Comparison of ENCODE assay signal across 9 cellular contexts in genomic region chr14:92880851-92881250, GRCh38. TPM values are rescaled to one million over a fixed set of nuclear protein-coding genes. Genes with fewer than 3 reads are reported as not detected.
DNase-seq lines count a peak whose midpoint lies in the region; ATAC-seq and TF ChIP-seq lines count a peak whose summit lies in the region.
"Had no signal": no experiment of that assay in that cellular context is flagged by ENCODE, and none has a peak within 500 bp of the region (broad histone marks: within the 10 kb centered on the region; RNA-seq: fewer than 3 reads in every experiment).

No MANE protein-coding gene starts in this region.

- no peak overlapping the region for H3K27ac Mint-ChIP-seq in Calu3 (ENCODE audit: unreplicated experiment)
- no peak overlapping the region for H3K27ac Mint-ChIP-seq in activated naive CD4-positive, alpha-beta T cell treated with anti-CD3 and anti-CD28 coated beads, Interleukin-2, amount 50 U/mL, for 72 hours

- ATAC-seq in activated naive CD4-positive, alpha-beta T cell treated with anti-CD3 and anti-CD28 coated beads, Interleukin-2, amount 50 U/mL, for 72 hours, result no peak

- H3K4me3 ChIP-seq in astrocyte of the spinal cord (ENCODE audit: low read depth, low read length), result no peak overlapping the region
- H3K4me3 ChIP-seq in uterus, result no peak overlapping the region

- TF ChIP-seq POLR2A in uterus (IDR thresholded peaks at IDR 0.05), result no peak

- H3K9me3 ChIP-seq in uterus, result no peaks in the 10 kb centered on the region

- in situ Hi-C loops in astrocyte of the spinal cord (cut with HindIII; ENCODE audit: low sequenced_read_pairs), result no loop called here

- BruUV-seq in Calu3 (replicated peaks; lab: Mats Ljungman, UMichigan), result no TSS peak

- CTCF ChIA-PET in Calu3 (lab: Charles Lee), result interaction anchor here (0.7 to 1.5 kb wide), 9 partner anchors 65 to 338 kb away, joined by 3 to 11 read pairs (median 5); partner anchors contain the start of genes GON7 and UBR7

- peaks cover 66% of the 10 kb centered on the region for H3K27me3 Mint-ChIP-seq in Calu3 (ENCODE audit: unreplicated experiment)

- no peak overlapping the region for H3K4me3 Mint-ChIP-seq in Calu3 (ENCODE audit: low read depth, unreplicated experiment)

- no peaks in the 10 kb centered on the region for H3K9me3 Mint-ChIP-seq in Calu3 (ENCODE audit: low read depth, unreplicated experiment)
- H3K9me3 Mint-ChIP-seq in activated naive CD4-positive, alpha-beta T cell treated with anti-CD3 and anti-CD28 coated beads, Interleukin-2, amount 50 U/mL, for 72 hours, result no peaks in the 10 kb centered on the region

- H3K4me1 ChIP-seq in uterus, result no peaks in the 10 kb centered on the region

- H3K27me3 ChIP-seq in uterus, result no peaks in the 10 kb centered on the region

- no peak overlapping the region for H3K27ac ChIP-seq in uterus

- DNase-seq in Calu3, result peak; percentile 64
- DNase-seq in NCI-H1436 treated with DMSO at 0.1 percent for 48 hours (lab: John Stamatoyannopoulos, UW), result peak; percentile 72
- peak; percentile 3 for DNase-seq in astrocyte of the spinal cord (ENCODE audit: low read depth, low spot score)
- DNase-seq in left kidney (ENCODE audit: low read depth, low spot score), result peak; percentile 53
- DNase-seq in uterus, result no peak
- DNase-seq in activated T-cell treated with anti-CD3 and anti-CD28 coated beads, Interleukin-2, amount 50 U/mL, for 1 hour, result no peak
- DNase-seq in putamen (ENCODE audit: low spot score), result no peak
- DNase-seq in activated naive CD4-positive, alpha-beta T cell treated with anti-CD3 and anti-CD28 coated beads, Interleukin-2, amount 50 U/mL, for 72 hours (ENCODE audit: low spot score in 2 of 2), result no peak
- DNase-seq: activated gamma-delta T cell had no signal

- H3K36me3 Mint-ChIP-seq in Calu3 (ENCODE audit: insufficient read depth, unreplicated experiment), result no peaks in the 10 kb centered on the region
- H3K36me3 Mint-ChIP-seq in activated naive CD4-positive, alpha-beta T cell treated with anti-CD3 and anti-CD28 coated beads, Interleukin-2, amount 50 U/mL, for 72 hours, result no peaks in the 10 kb centered on the region

- no peaks in the 10 kb centered on the region for H3K36me3 ChIP-seq in uterus

- H3K4me1 Mint-ChIP-seq in Calu3 (ENCODE audit: low read depth, unreplicated experiment), result no peaks in the 10 kb centered on the region

- TF ChIP-seq CTCF in Calu3 (IDR thresholded peaks at IDR 0.05; ENCODE audit: unreplicated experiment) (peak; percentile 41), astrocyte of the spinal cord (IDR thresholded peaks at IDR 0.05; ENCODE audit: low read depth, low read length) (peak; percentile 21), uterus (IDR thresholded peaks at IDR 0.05) (no peak)

- intact Hi-C loops in Calu3 (cut with micrococcal nuclease; ENCODE audit: unreplicated experiment) (loop anchor here (1.0 to 5.0 kb wide), 3 partner anchors 66 to 271 kb away; no protein-coding TSS in a partner anchor), uterus (cut with DNase I; ENCODE audit: low total_unique reads) (no loop called here)

RNA-seq across cellular contexts. Expression of gene CHGA, which starts 42.1 kb away (rescaled TPM):
- 0.17 and 0.24 TPM in 2 replicates for total RNA-seq in Calu3 (2022)
- 1 to 10 TPM in 1 of 4 donors, not detected in 3; 1.0 TPM for total RNA-seq in uterus
- not detected for total RNA-seq in activated naive CD4-positive, alpha-beta T cell treated with anti-CD3 and anti-CD28 coated beads, Interleukin-2, amount 50 U/mL, for 72 hours

Comparison
In these comparisons a context has a peak if more than half of its experiments do, and no peak if none do; other contexts are left out.
1. DNase-seq: peak in Calu3 (single experiment), NCI-H1436 treated with DMSO at 0.1 percent for 48 hours (single experiment), astrocyte of the spinal cord (single experiment) and left kidney (single experiment); none in uterus (0 of 2), activated T-cell treated with anti-CD3 and anti-CD28 coated beads, Interleukin-2, amount 50 U/mL, for 1 hour (single experiment), putamen (single experiment) and activated naive CD4-positive, alpha-beta T cell treated with anti-CD3 and anti-CD28 coated beads, Interleukin-2, amount 50 U/mL, for 72 hours (0 of 2).
2. CTCF ChIP-seq: peak in Calu3 (single experiment) and astrocyte of the spinal cord (single experiment); none in uterus (0 of 4).